30 cellular contexts compared by ENCODE assay signal in the genomic region with DNA sequence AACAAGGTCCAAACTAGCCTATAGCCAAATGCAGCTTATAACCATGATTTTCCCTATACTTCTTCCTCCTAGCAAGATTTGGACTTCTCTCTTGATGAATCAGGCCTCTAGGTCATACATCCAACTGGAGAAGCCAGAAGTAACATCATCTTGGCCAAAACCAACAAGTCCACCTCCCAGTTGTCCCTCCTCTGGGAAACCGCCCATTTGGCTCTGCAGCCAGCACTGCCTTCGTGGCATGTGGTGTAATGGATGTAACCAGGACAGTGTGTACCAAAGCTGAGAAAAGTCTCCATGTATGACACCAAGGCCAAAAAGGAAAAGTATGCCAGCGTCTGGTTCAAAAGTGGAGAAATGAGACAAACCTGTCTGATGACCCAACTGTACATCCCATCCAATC. TPM values are rescaled to one million over a fixed set of nuclear protein-coding genes. Genes with fewer than 3 reads are reported as not detected.
DNase-seq lines count a peak whose midpoint lies in the region; ATAC-seq and TF ChIP-seq lines count a peak whose summit lies in the region.
"Had no signal": no experiment of that assay in that cellular context is flagged by ENCODE, and none has a peak within 500 bp of the region (broad histone marks: within the 10 kb centered on the region; RNA-seq: fewer than 3 reads in every experiment).

No MANE protein-coding gene starts in this region.

- DNase-seq in esophagus muscularis mucosa (ENCODE audit: extremely low spot score) (peak; percentile 93), left cardiac atrium (peak; percentile 85), psoas muscle (peak; percentile 76 to 79), tibial artery (peak; percentile 96 to 98), GM10248 (ENCODE audit: extremely low spot score) (no peak), NCI-H2227 (lab: John Stamatoyannopoulos, UW; ENCODE audit: unreplicated experiment) (no peak), DMS 273 treated with DMSO at 0.1 percent for 48 hours (lab: John Stamatoyannopoulos, UW) (no peak)
- DNase-seq: activated B cell treated with CpG ODN at 0.5 μM for 24 hours; activated CD4-positive, alpha-beta T cell treated with anti-CD3 and anti-CD28 coated beads, Interleukin-2, amount 10 ng/mL, durations not matched to agents 7 days and 5 days; activated gamma-delta T cell treated with Interleukin-2 at 50 U/mL for 16 hours; activated T-cell treated with anti-CD3 and anti-CD28 coated beads, Interleukin-2, amount 50 U/mL, for 48 hours; DMS153; foreskin melanocyte; H7; immature natural killer cell; KBM-7; left lung; naive thymus-derived CD4-positive, alpha-beta T cell; NCI-H1105; NCI-H187; NCI-H2171 treated with DMSO at 0.1 percent for 48 hours; NCI-H524 treated with DMSO at 0.1 percent for 48 hours; OCI-M1; stimulated activated naive CD4-positive, alpha-beta T cell; transverse colon had no signal

- POLR2A ChIA-PET in GM10248 (lab: Yijun Ruan, JAX), result no interaction called here

- H3K4me3 ChIP-seq in esophagus muscularis mucosa (no peak overlapping the region), psoas muscle (no peak overlapping the region), tibial artery (no peak overlapping the region)
- H3K4me3 ChIP-seq: BLaER1, left lung, SK-N-MC, skin epidermis, transverse colon had no signal

- H3K27me3 ChIP-seq in esophagus muscularis mucosa (no peaks in the 10 kb centered on the region), psoas muscle (ENCODE audit: insufficient read depth in 3 of 3, low read length in 2 of 3) (no peaks in the 10 kb centered on the region), tibial artery (no peaks in the 10 kb centered on the region)
- H3K27me3 ChIP-seq: BLaER1, left lung, neutrophil had no signal

- no peak for TF ChIP-seq POLR2A in esophagus muscularis mucosa (IDR thresholded peaks at IDR 0.05; ENCODE audit: low read depth)

- CTCF ChIA-PET in GM10248 (lab: Yijun Ruan, JAX), result interaction anchor here (1.1 to 4.8 kb wide), 3 partner anchors 8 to 83 kb away, joined by 3 to 34 read pairs (median 3); no protein-coding TSS in a partner anchor

- no peaks in the 10 kb centered on the region for H3K4me1 ChIP-seq in esophagus muscularis mucosa
- H3K4me1 ChIP-seq in psoas muscle, result peaks cover 6% of the 10 kb centered on the region
- H3K4me1 ChIP-seq in tibial artery, result peaks cover 0 to 55% (median 36%) of the 10 kb centered on the region in 4 donors
- H3K4me1 ChIP-seq: BLaER1, left lung, transverse colon had no signal

- WGBS in esophagus muscularis mucosa, result 75% methylated on average over 3 of the region's 3 CpGs
- WGBS in psoas muscle, 3 donors, result 43 to 63% (median 48%) methylated on average over 3 of the region's 3 CpGs

- ATAC-seq in left cardiac atrium (peak; percentile 67 to 86), psoas muscle (peak in 3 of 4 donors; percentile 46 to 67 (median 47))
- ATAC-seq: esophagus mucosa; left lung; naive thymus-derived CD4-positive, alpha-beta T cell had no signal

- intact Hi-C loops in esophagus muscularis mucosa (cut with DNase I) (no loop called here), left cardiac atrium (cut with DNase I) (no loop called here), psoas muscle (cut with DNase I) (no loop called here), tibial artery (cut with DNase I; ENCODE audit: low total_unique reads) (no loop called here)

- H3K36me3 ChIP-seq in esophagus muscularis mucosa, result no peaks in the 10 kb centered on the region
- H3K36me3 ChIP-seq in psoas muscle (ENCODE audit: insufficient read depth in 1 of 2, low read depth in 1 of 2), result no peaks in the 10 kb centered on the region
- no peaks in the 10 kb centered on the region for H3K36me3 ChIP-seq in tibial artery
- H3K36me3 ChIP-seq: BLaER1, left lung, neutrophil, transverse colon had no signal

- TF ChIP-seq EP300 in esophagus muscularis mucosa (IDR thresholded peaks at IDR 0.05), result no peak

- H3K27ac ChIP-seq in esophagus muscularis mucosa (replicated peaks in 1 of 4) (no peak overlapping the region), psoas muscle (no peak overlapping the region), tibial artery (peak overlapping the region; percentile 64 to 74)
- H3K27ac ChIP-seq: BLaER1, left lung, neutrophil, SK-N-MC, skin epidermis, transverse colon had no signal

- TF ChIP-seq CTCF in esophagus muscularis mucosa (IDR thresholded peaks at IDR 0.05) (no peak), psoas muscle (IDR thresholded peaks at IDR 0.05) (no peak), tibial artery (IDR thresholded peaks at IDR 0.05) (no peak), GM10248 (IDR thresholded peaks at IDR 0.05; ENCODE audit: control extremely low read depth, extremely low read depth, low read depth, missing control alignments) (no peak)

- H3K9me3 ChIP-seq in esophagus muscularis mucosa (no peaks in the 10 kb centered on the region), psoas muscle (no peaks in the 10 kb centered on the region), tibial artery (no peaks in the 10 kb centered on the region)
- H3K9me3 ChIP-seq: BLaER1, left lung, neutrophil, transverse colon had no signal

RNA-seq across cellular contexts. Expression of a gene that starts 59.3 kb away (rescaled TPM):
- total RNA-seq in esophagus muscularis mucosa (10 to 100 TPM in 2 of 4 donors, 1 to 10 TPM in 2; 5.6 to 17.5 (median 9.2) TPM), left cardiac atrium (100 to 1,000 TPM in 1 of 2 donors, 10 to 100 TPM in 1; 27.0 to 142 TPM), psoas muscle (1 to 10 TPM; 3.9 to 8.2 (median 5.6) TPM)
- 1 to 10 TPM; 1.7 to 4.0 (median 2.9) TPM for polyA plus RNA-seq in psoas muscle

Comparison
In these comparisons a context has a peak if more than half of its experiments do, and no peak if none do; other contexts are left out.
1. DNase-seq: peak in esophagus muscularis mucosa (single experiment), left cardiac atrium (single experiment), psoas muscle (2 of 2) and tibial artery (2 of 2); none in GM10248 (single experiment), NCI-H2227 (single experiment) and DMS 273 treated with DMSO at 0.1 percent for 48 hours (single experiment).
2. H3K27ac ChIP-seq: peak in tibial artery (2 of 2); none in esophagus muscularis mucosa (0 of 4) and psoas muscle (single experiment).